Comparison of ENCODE assay signal across 14 cellular contexts in the genomic region with DNA sequence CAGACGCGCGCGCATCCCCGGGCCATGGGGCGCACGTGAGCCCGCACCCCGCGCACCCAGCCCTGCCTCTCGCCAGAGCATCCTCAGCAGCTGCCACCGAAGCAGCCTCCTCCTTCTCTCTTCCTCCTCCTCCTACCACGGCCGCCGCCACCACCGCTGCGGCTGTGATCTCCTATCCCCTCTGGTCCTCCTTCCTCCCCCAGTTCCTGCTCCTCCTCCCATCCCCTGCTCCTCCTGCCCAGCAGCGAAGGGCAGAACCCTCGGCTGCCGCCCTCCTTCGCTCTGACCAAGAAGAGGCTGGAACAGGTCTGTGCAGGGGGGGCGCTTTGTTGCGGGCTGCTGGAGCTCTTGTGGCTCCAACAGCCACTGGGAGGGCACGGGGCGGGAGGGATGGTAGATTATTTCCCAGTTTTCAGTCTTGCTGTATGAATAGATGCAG.
DNase-seq lines count a peak whose midpoint lies in the region; ATAC-seq and TF ChIP-seq lines count a peak whose summit lies in the region.
"Had no signal": no experiment of that assay in that cellular context is flagged by ENCODE, and none has a peak within 500 bp of the region (broad histone marks: within the 10 kb centered on the region; RNA-seq: fewer than 3 reads in every experiment).

No MANE protein-coding gene starts in this region.

- no peak for TF ChIP-seq RAD21 in SK-N-SH (IDR thresholded peaks at IDR 0.05; ENCODE audit: low read length)

- 0 out of 2 replicates have a peak overlapping the region, but pooled peaks have one; percentile 24 for H3K4me2 ChIP-seq in SK-N-SH
- H3K4me2 ChIP-seq: KMS-11 had no signal

- H3F3A ChIP-seq in SK-N-SH (replicated peaks; ENCODE audit: insufficient read depth) = no peaks in the 10 kb centered on the region

- H3K36me3 Mint-ChIP-seq in nephron (ENCODE audit: low read depth) = no peaks in the 10 kb centered on the region

- H3K4me1 Mint-ChIP-seq in nephron = peaks cover 10% of the 10 kb centered on the region

- H3K27me3 Mint-ChIP-seq in nephron (ENCODE audit: low read depth) = peaks cover 72% of the 10 kb centered on the region

- H3K9me3 Mint-ChIP-seq in nephron = no peaks in the 10 kb centered on the region
- H3K9me3 Mint-ChIP-seq: effector memory CD8-positive, alpha-beta T cell had no signal

- H3K79me2 ChIP-seq in SK-N-SH (ENCODE audit: insufficient read depth) = no peaks in the 10 kb centered on the region

- peak overlapping the region; percentile 78 to 87 (median 85) for H3K4me3 Mint-ChIP-seq in nephron
- H3K4me3 Mint-ChIP-seq: effector memory CD8-positive, alpha-beta T cell had no signal

- WGBS in SK-N-SH (ENCODE audit: low lambda C conversion rate) = 2% methylated on average over 25 of the region's 25 CpGs

- no peak for TF ChIP-seq EP300 in SK-N-SH (IDR thresholded peaks at IDR 0.05; ENCODE audit: borderline replicate concordance in 1 of 2, low read depth in 1 of 2, low read length in 1 of 2)

- H4K20me1 ChIP-seq in SK-N-SH (ENCODE audit: insufficient read depth) = no peaks in the 10 kb centered on the region

- peak overlapping the region in 1 of 3 experiments; percentile 45 for H3K27ac Mint-ChIP-seq in nephron
- H3K27ac Mint-ChIP-seq: effector memory CD8-positive, alpha-beta T cell had no signal

- CTCF ChIA-PET in SK-N-SH (lab: Yijun Ruan, JAX) (interaction anchor here (1.5 kb wide), 1 partner anchor 155 kb away, joined by 4 read pairs; no protein-coding TSS in a partner anchor), HEK293T (lab: Yijun Ruan, JAX) (no interaction called here)

- no peak overlapping the region for H2AFZ ChIP-seq in SK-N-SH (ENCODE audit: low read depth)

- H3K27ac ChIP-seq in SK-N-SH (ENCODE audit: low read depth in 2 of 2, low read length in 1 of 2) = peak overlapping the region in 1 of 2 experiments; percentile 82; a peak in 2 of 4 replicates
- H3K27ac ChIP-seq: KMS-11, Peyer's patch had no signal

- H3K4me3 ChIP-seq in SK-N-SH (ENCODE audit: low read depth in 2 of 2, low read length in 1 of 2) = peak overlapping the region; percentile 16 to 46; a peak in 3 of 4 replicates
- H3K4me3 ChIP-seq: Peyer's patch had no signal

- POLR2A ChIA-PET in SK-N-SH (lab: Yijun Ruan, JAX) = interaction anchor here (0.7 to 0.9 kb wide), 2 partner anchors 14 to 148 kb away, joined by 3 read pairs; a partner anchor contains a TSS
- POLR2A ChIA-PET in HEK293T (lab: Yijun Ruan, JAX) = no interaction called here

- no peak overlapping the region for H3K9ac ChIP-seq in SK-N-SH
- H3K9ac ChIP-seq: KMS-11 had no signal

- DNase-seq in SK-N-SH (peak; percentile 76), cerebellum (ENCODE audit: low spot score) (peak; percentile 0), GDM1 (lab: John Stamatoyannopoulos, UW) (no peak), HEK293T (ENCODE audit: extremely low spot score) (no peak), NCI-H2107 treated with DMSO at 0.1 percent for 48 hours (lab: John Stamatoyannopoulos, UW; ENCODE audit: unreplicated experiment) (no peak), NOMO-1 (lab: John Stamatoyannopoulos, UW; ENCODE audit: unreplicated experiment in 2 of 2) (no peak)
- DNase-seq: activated effector memory CD4-positive, alpha-beta T cell treated with anti-CD3 and anti-CD28 coated beads, Interleukin-2, amount 50 U/mL, for 16 hours; effector memory CD8-positive, alpha-beta T cell; left cardiac atrium; Peyer's patch had no signal

- H3K9me3 ChIP-seq in SK-N-SH = no peaks in the 10 kb centered on the region
- H3K9me3 ChIP-seq: Peyer's patch had no signal

- TF ChIP-seq CTCF in SK-N-SH (IDR thresholded peaks at IDR 0.05) (no peak), nephron (IDR thresholded peaks at IDR 0.05; ENCODE audit: unreplicated experiment in 3 of 3) (no peak)

- H3K4me1 ChIP-seq in SK-N-SH (ENCODE audit: control insufficient read depth in 1 of 2, insufficient read depth in 2 of 2, low read depth in 1 of 2, low read length in 1 of 2) = peaks cover 0 to 2% of the 10 kb centered on the region in 2 experiments; a peak in 1 of 4 replicates
- H3K4me1 ChIP-seq: Peyer's patch had no signal

- peaks cover 12% of the 10 kb centered on the region; the same call in 1 of the 2 replicates for H3K27me3 ChIP-seq in SK-N-SH (ENCODE audit: insufficient read depth)
- H3K27me3 ChIP-seq: Peyer's patch had no signal

- no peak; the same call in 2 of the 3 replicates for ATAC-seq in SK-N-SH treated with all-trans-retinoic acid at 6 μM for 48 hours
- ATAC-seq: effector memory CD8-positive, alpha-beta T cell; left cardiac atrium; right cardiac atrium had no signal

- no peaks in the 10 kb centered on the region for H3K9me2 ChIP-seq in SK-N-SH

- no peaks in the 10 kb centered on the region for H3K36me3 ChIP-seq in SK-N-SH (replicated peaks in 1 of 2; ENCODE audit: control insufficient read depth in 1 of 2, insufficient read depth in 2 of 2, low read length in 1 of 2)
- H3K36me3 ChIP-seq: Peyer's patch had no signal

TF ChIP-seq in SK-N-SH, 30 proteins besides CTCF, POLR2A, EP300 and RAD21:
- no peak for TF ChIP-seq GABPA (IDR thresholded peaks at IDR 0.05; ENCODE audit: low read depth)
- TF ChIP-seq GATA2 (CRISPR knock-in tag; IDR thresholded peaks at IDR 0.05) = no peak
- TF ChIP-seq EZH2phosphoT487 (IDR thresholded peaks at IDR 0.05; ENCODE audit: borderline replicate concordance, low read depth) = no peak
- TF ChIP-seq MXI1 (IDR thresholded peaks at IDR 0.05; ENCODE audit: low read depth, low read length) = peak; percentile 25; the same call in 1 of the 2 replicates

TF ChIP-seq in SK-N-SH treated with all-trans-retinoic acid at 6 μM for 48 hours, 23 proteins besides CTCF, POLR2A, EP300 and RAD21:
- TF ChIP-seq PPARA (CRISPR knock-in tag; IDR thresholded peaks at IDR 0.05; ENCODE audit: borderline replicate concordance) (no peak), OSR1 (CRISPR knock-in tag; IDR thresholded peaks at IDR 0.05) (no peak), RARB (CRISPR knock-in tag; IDR thresholded peaks at IDR 0.05) (no peak), SNAI2 (CRISPR knock-in tag; IDR thresholded peaks at IDR 0.05) (no peak), ZFP3 (CRISPR knock-in tag; IDR thresholded peaks at IDR 0.05) (no peak), TOX (CRISPR knock-in tag; IDR thresholded peaks at IDR 0.05; ENCODE audit: borderline replicate concordance) (no peak), TCF4 (CRISPR knock-in tag; IDR thresholded peaks at IDR 0.05; ENCODE audit: borderline replicate concordance) (no peak), ZNF565 (CRISPR knock-in tag; conservative IDR thresholded peaks at IDR 0.05; ENCODE audit: low read depth) (no peak), ZNF70 (CRISPR knock-in tag; IDR thresholded peaks at IDR 0.05) (no peak), ZC3H10 (CRISPR knock-in tag; IDR thresholded peaks at IDR 0.05) (no peak)
- TF ChIP-seq, protein P1, sequence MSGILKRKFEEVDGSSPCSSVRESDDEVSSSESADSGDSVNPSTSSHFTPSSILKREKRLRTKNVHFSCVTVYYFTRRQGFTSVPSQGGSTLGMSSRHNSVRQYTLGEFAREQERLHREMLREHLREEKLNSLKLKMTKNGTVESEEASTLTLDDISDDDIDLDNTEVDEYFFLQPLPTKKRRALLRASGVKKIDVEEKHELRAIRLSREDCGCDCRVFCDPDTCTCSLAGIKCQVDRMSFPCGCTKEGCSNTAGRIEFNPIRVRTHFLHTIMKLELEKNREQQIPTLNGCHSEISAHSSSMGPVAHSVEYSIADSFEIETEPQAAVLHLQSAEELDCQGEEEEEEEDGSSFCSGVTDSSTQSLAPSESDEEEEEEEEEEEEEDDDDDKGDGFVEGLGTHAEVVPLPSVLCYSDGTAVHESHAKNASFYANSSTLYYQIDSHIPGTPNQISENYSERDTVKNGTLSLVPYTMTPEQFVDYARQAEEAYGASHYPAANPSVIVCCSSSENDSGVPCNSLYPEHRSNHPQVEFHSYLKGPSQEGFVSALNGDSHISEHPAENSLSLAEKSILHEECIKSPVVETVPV (CRISPR knock-in tag; IDR thresholded peaks at IDR 0.05) = no peak

TF ChIP-seq in HEK293T, 16 proteins besides CTCF, POLR2A, EP300 and RAD21:
- TF ChIP-seq TARDBP (IDR thresholded peaks at IDR 0.05) (no peak), ELF4 (IDR thresholded peaks at IDR 0.05) (no peak), LEF1 (IDR thresholded peaks at IDR 0.05; ENCODE audit: borderline replicate concordance) (no peak)
TF ChIP-seq in HEK293T: peak in this region for 0.

Comparison
In these comparisons a context has a peak if more than half of its experiments do, and no peak if none do; other contexts are left out.
1. DNase-seq: peak in SK-N-SH (single experiment) and cerebellum (single experiment); none in GDM1 (single experiment), HEK293T (single experiment), NCI-H2107 treated with DMSO at 0.1 percent for 48 hours (single experiment) and NOMO-1 (0 of 2).